Comparison of ENCODE assay signal across 27 cellular contexts in the genomic region with DNA sequence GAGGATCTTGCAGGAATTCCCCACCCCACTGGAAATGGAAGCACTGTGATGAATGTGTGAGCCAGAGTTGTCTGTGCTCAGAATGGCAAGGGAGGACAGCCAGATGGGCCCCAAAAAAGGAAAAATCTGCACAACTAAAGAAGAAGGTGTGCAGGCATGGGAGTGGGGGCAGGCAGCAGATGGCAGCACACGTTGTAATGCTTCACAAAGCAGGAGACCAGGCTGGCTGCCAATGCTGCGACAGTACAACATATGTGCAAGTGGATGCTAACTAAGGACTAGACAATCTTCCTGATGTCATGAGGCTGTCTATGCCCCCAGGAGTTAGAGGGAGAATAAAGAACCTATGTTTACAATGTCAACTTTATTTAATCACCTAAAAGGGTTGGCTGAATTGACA. TPM values are rescaled to one million over a fixed set of nuclear protein-coding genes. Genes with fewer than 3 reads are reported as not detected.
"Had no signal": no experiment of that assay in that cellular context is flagged by ENCODE, and none has a peak within 500 bp of the region (broad histone marks: within the 10 kb centered on the region; RNA-seq: fewer than 3 reads in every experiment).

No MANE protein-coding gene starts in this region.

- H3K4me1 ChIP-seq: SJCRH30 had no signal

- H3K4me3 Mint-ChIP-seq: activated CD4-positive, alpha-beta memory T cell treated with anti-CD3 and anti-CD28 coated beads for 36 hours; activated CD4-positive, alpha-beta T cell treated with anti-CD3 and anti-CD28 coated beads, Interleukin-2, amount 10 ng/mL, durations not matched to agents 7 days and 5 days; activated naive CD8-positive, alpha-beta T cell treated with anti-CD3 and anti-CD28 coated beads, Interleukin-2, amount 50 U/mL, for 24 hours; activated T-cell treated with anti-CD3 and anti-CD28 coated beads, Interleukin-2, amount 50 U/mL, for 4 hours; brain; central memory CD8-positive, alpha-beta T cell had no signal

- H3K27me3 Mint-ChIP-seq: activated CD4-positive, alpha-beta memory T cell treated with anti-CD3 and anti-CD28 coated beads for 36 hours; activated CD4-positive, alpha-beta T cell treated with anti-CD3 and anti-CD28 coated beads, Interleukin-2, amount 10 ng/mL, durations not matched to agents 7 days and 5 days had no signal

- ATAC-seq: activated naive CD4-positive, alpha-beta T cell treated with anti-CD3 and anti-CD28 coated beads, Interleukin-2, amount 50 U/mL, for 72 hours; activated naive CD8-positive, alpha-beta T cell treated with anti-CD3 and anti-CD28 coated beads, Interleukin-2, amount 50 U/mL, for 24 hours; activated T-cell treated with anti-CD3 and anti-CD28 coated beads, Interleukin-2, amount 50 U/mL, for 4 hours; Panc1 had no signal

- H3K36me3 Mint-ChIP-seq: activated CD4-positive, alpha-beta memory T cell treated with anti-CD3 and anti-CD28 coated beads for 36 hours; activated naive CD4-positive, alpha-beta T cell treated with anti-CD3 and anti-CD28 coated beads, Interleukin-2, amount 50 U/mL, for 72 hours had no signal

- H3K9me3 Mint-ChIP-seq: activated CD4-positive, alpha-beta memory T cell treated with anti-CD3 and anti-CD28 coated beads for 36 hours; activated T-cell treated with anti-CD3 and anti-CD28 coated beads, Interleukin-2, amount 50 U/mL, for 4 hours had no signal

- H3K9me3 ChIP-seq: SK-N-SH had no signal

- H3K27me3 ChIP-seq: SJCRH30 had no signal

- H3K4me3 ChIP-seq: SJCRH30 had no signal

- H3K4me1 Mint-ChIP-seq: activated CD4-positive, alpha-beta T cell treated with anti-CD3 and anti-CD28 coated beads, Interleukin-2, amount 10 ng/mL, durations not matched to agents 7 days and 5 days; activated naive CD8-positive, alpha-beta T cell treated with anti-CD3 and anti-CD28 coated beads, Interleukin-2, amount 50 U/mL, for 24 hours; central memory CD8-positive, alpha-beta T cell had no signal

- H3K27ac Mint-ChIP-seq: activated CD4-positive, alpha-beta memory T cell treated with anti-CD3 and anti-CD28 coated beads for 36 hours; activated CD4-positive, alpha-beta T cell treated with anti-CD3 and anti-CD28 coated beads, Interleukin-2, amount 10 ng/mL, durations not matched to agents 7 days and 5 days; activated naive CD4-positive, alpha-beta T cell treated with anti-CD3 and anti-CD28 coated beads, Interleukin-2, amount 50 U/mL, for 72 hours; activated naive CD8-positive, alpha-beta T cell treated with anti-CD3 and anti-CD28 coated beads, Interleukin-2, amount 50 U/mL, for 24 hours; brain had no signal

- H3K27ac ChIP-seq: RWPE1, SJCRH30, VCaP had no signal

- DNase-seq: activated CD4-positive, alpha-beta memory T cell treated with anti-CD3 and anti-CD28 coated beads for 36 hours; activated CD4-positive, alpha-beta T cell treated with anti-CD3 and anti-CD28 coated beads, Interleukin-2, amount 10 ng/mL, durations not matched to agents 7 days and 5 days; activated CD4-positive, CD25-positive, alpha-beta regulatory T cell; activated CD8-positive, alpha-beta memory T cell treated with anti-CD3 and anti-CD28 coated beads for 24 hours; activated effector memory CD4-positive, alpha-beta T cell treated with anti-CD3 and anti-CD28 coated beads, Interleukin-2, amount 50 U/mL, for 16 hours; activated naive CD4-positive, alpha-beta T cell treated with Interleukin-2 at 50 U/mL for 16 hours; activated naive CD8-positive, alpha-beta T cell treated with anti-CD3 and anti-CD28 coated beads, Interleukin-2, amount 50 U/mL, for 24 hours; activated T-cell treated with anti-CD3 and anti-CD28 coated beads, Interleukin-2, amount 50 U/mL, for 4 hours; amniotic stem cell; Kasumi-1; NCI-H1048; NCI-H146; NCI-H2029 treated with DMSO at 0.1 percent for 48 hours; NK-92 treated with Interleukin-12 subunit alpha and Interleukin-12 subunit beta, amount 100 ng/mL, for 24 hours; OCI-M1; Right ventricle myocardium superior; SJCRH30; SK-N-SH; T-helper 1 cell had no signal

- H3K36me3 ChIP-seq: SJCRH30 had no signal

RNA-seq across cellular contexts. Expression of gene ST6GAL2, which starts 27.2 kb away (rescaled TPM):
- total RNA-seq: activated CD4-positive, alpha-beta memory T cell treated with anti-CD3 and anti-CD28 coated beads for 36 hours; activated CD4-positive, alpha-beta T cell treated with anti-CD3 and anti-CD28 coated beads, Interleukin-2, amount 10 ng/mL, durations not matched to agents 7 days and 5 days; activated naive CD4-positive, alpha-beta T cell treated with anti-CD3 and anti-CD28 coated beads, Interleukin-2, amount 50 U/mL, for 72 hours; activated T-cell treated with anti-CD3 and anti-CD28 coated beads, Interleukin-2, amount 50 U/mL, for 4 hours; M059J; Right ventricle myocardium superior; T-helper 2 cell treated with Interferon-gamma antibody and Interleukin-4, amounts not matched to agents 100 ng/mL and 5 ng/mL, for 36 hours had no signal
